Comparison of ENCODE assay signal across 9 cellular contexts in the genomic region with DNA sequence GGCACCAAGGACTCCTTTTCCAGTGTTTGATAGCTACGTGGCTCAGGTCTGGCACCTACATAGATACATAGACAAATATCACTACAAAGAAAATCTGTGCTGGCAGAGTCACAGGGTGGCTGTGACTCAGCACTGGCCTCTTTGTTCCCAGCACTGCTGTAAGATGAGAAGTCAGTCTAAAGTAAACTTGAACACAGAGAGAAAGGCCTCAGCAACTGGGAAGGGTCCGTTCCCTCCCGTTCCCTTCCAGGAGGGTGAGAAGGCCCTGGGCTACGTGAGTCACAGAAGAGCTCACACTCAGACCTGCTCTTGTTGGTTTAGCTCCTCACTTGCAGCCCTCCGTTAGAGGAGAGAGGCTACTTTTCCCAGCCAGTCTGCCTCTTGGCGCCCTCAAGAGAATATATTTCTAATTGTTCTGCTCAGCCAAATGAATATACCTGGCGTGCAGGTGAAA. TPM values are rescaled to one million over a fixed set of nuclear protein-coding genes. Genes with fewer than 3 reads are reported as not detected.
DNase-seq lines count a peak whose midpoint lies in the region; ATAC-seq and TF ChIP-seq lines count a peak whose summit lies in the region.
"Had no signal": no experiment of that assay in that cellular context is flagged by ENCODE, and none has a peak within 500 bp of the region (broad histone marks: within the 10 kb centered on the region; RNA-seq: fewer than 3 reads in every experiment).

No MANE protein-coding gene starts in this region.

- H3K27ac Mint-ChIP-seq in H9 (peak overlapping the region; percentile 16 to 77 (median 58); a peak in 3 of 7 replicates), neural crest cell (ENCODE audit: unreplicated experiment) (peak overlapping the region; percentile 84)

- no peak overlapping the region for H3K23ac ChIP-seq in H9 (ENCODE audit: insufficient read length, low read depth, low read length)

- no peaks in the 10 kb centered on the region for H4K20me1 ChIP-seq in H9 (ENCODE audit: control insufficient read depth, insufficient read depth, insufficient read length)

- no peaks in the 10 kb centered on the region for H3K27me3 ChIP-seq in H9 (ENCODE audit: insufficient read depth, low read length)

- H3K23me2 ChIP-seq in H9 (ENCODE audit: insufficient read length, low read depth, low read length, poor library complexity, severe bottlenecking) = no peaks in the 10 kb centered on the region

- H3K9me3 ChIP-seq in H9 (ENCODE audit: control insufficient read depth, low read depth, low read length) = no peaks in the 10 kb centered on the region

- TF ChIP-seq CTCF in H9 (conservative IDR thresholded peaks at IDR 0.05) (no peak), epithelial cell of esophagus (IDR thresholded peaks at IDR 0.05; ENCODE audit: insufficient read depth, low read depth, low read length, missing control alignments) (no peak), neural crest cell (conservative IDR thresholded peaks at IDR 0.05) (no peak)

- H3T11ph ChIP-seq in H9 (ENCODE audit: low read length) = no peak overlapping the region

- peak; percentile 74 for DNase-seq in H9
- DNase-seq in NCI-H510A (lab: John Stamatoyannopoulos, UW) = peak; percentile 53
- DNase-seq in epithelial cell of esophagus (ENCODE audit: low read depth) = peak; percentile 97
- DNase-seq in neural crest cell (ENCODE audit: low read depth, low spot score) = no peak
- no peak for DNase-seq in NOMO-1 treated with DMSO at 0.1 percent for 48 hours (lab: John Stamatoyannopoulos, UW; ENCODE audit: unreplicated experiment)

- no peak overlapping the region for H2BK20ac ChIP-seq in H9 (ENCODE audit: low read depth, low read length, poor library complexity, severe bottlenecking)

- no peaks in the 10 kb centered on the region for H3K4me1 ChIP-seq in H9 (ENCODE audit: insufficient read depth, low read length)

- WGBS in H9 (ENCODE audit: extremely low coverage, insufficient read length, low lambda C conversion rate) = no CpG with 5 or more reads among the region's 7 CpGs

- H4K91ac ChIP-seq in H9 (ENCODE audit: insufficient read length, low read depth, low read length) = no peak overlapping the region

- no peak overlapping the region for H2BK5ac ChIP-seq in H9 (ENCODE audit: insufficient read length, low read length)

- no peaks in the 10 kb centered on the region for H3K79me2 ChIP-seq in H9 (ENCODE audit: insufficient read depth, low read length)

- H3K4ac ChIP-seq in H9 (ENCODE audit: low read depth, low read length) = no peak overlapping the region

- H3K9ac ChIP-seq in H9 (ENCODE audit: extremely low read depth, insufficient read length, low read length) = no peak overlapping the region
- H3K9ac ChIP-seq: KMS-11 had no signal

- H3K79me1 ChIP-seq in H9 (ENCODE audit: insufficient read depth, low read depth, low read length, poor library complexity, severe bottlenecking) = no peaks in the 10 kb centered on the region

- no peak overlapping the region for H3K18ac ChIP-seq in H9 (ENCODE audit: insufficient read length, low read depth, low read length)

- H3K4me3 Mint-ChIP-seq in H9 (no peak overlapping the region; a peak in 1 of 5 replicates), neural crest cell (peak overlapping the region; percentile 52)

- H4K5ac ChIP-seq in H9 (ENCODE audit: insufficient read length, low read depth, low read length) = no peak overlapping the region

- H2BK120ac ChIP-seq in H9 (ENCODE audit: low read depth, low read length, poor library complexity, severe bottlenecking) = no peak overlapping the region

- H3K9me3 Mint-ChIP-seq in H9 (no peaks in the 10 kb centered on the region), neural crest cell (no peaks in the 10 kb centered on the region)

- H3K36me3 Mint-ChIP-seq in H9 (ENCODE audit: insufficient read depth in 1 of 3, low read depth in 3 of 3) (peaks cover 0 to 11% (median 5%) of the 10 kb centered on the region in 3 experiments; a peak in 4 of 7 replicates), neural crest cell (ENCODE audit: low read depth) (peaks cover 2% of the 10 kb centered on the region)

- ATAC-seq in HG03442 (IDR thresholded peaks at IDR 0.05; ENCODE audit: unreplicated experiment) (no peak), HG02759 (IDR thresholded peaks at IDR 0.05; ENCODE audit: unreplicated experiment) (no peak), HG03439 (IDR thresholded peaks at IDR 0.05; ENCODE audit: unreplicated experiment) (no peak)

- no peak overlapping the region for H3K27ac ChIP-seq in H9 (ENCODE audit: insufficient read length, low read depth, low read length)
- H3K27ac ChIP-seq: KMS-11 had no signal

- no peak overlapping the region for H2BK12ac ChIP-seq in H9 (ENCODE audit: insufficient read length, low read depth, low read length)

- no peak overlapping the region for H3K56ac ChIP-seq in H9 (ENCODE audit: insufficient read length, low read depth, low read length)

- H3K14ac ChIP-seq in H9 (ENCODE audit: insufficient read depth, low read length) = no peak overlapping the region

- no peak overlapping the region for H2AFZ ChIP-seq in H9 (ENCODE audit: low read length)

- no peak overlapping the region for H2AK5ac ChIP-seq in H9 (ENCODE audit: insufficient read length, low read length)

- H3K4me3 ChIP-seq in epithelial cell of esophagus (ENCODE audit: low read length) = no peak overlapping the region

- no peak overlapping the region for H4K8ac ChIP-seq in H9 (replicated peaks; ENCODE audit: insufficient read length, low read depth, low read length)

- H2BK15ac ChIP-seq in H9 (ENCODE audit: low read depth, low read length) = no peak overlapping the region

- H3K4me2 ChIP-seq in H9 (ENCODE audit: insufficient read depth, insufficient read length, low read length) = no peak overlapping the region
- H3K4me2 ChIP-seq: KMS-11 had no signal

- H3K27me3 Mint-ChIP-seq in H9 (ENCODE audit: low read depth) (peaks cover 42% of the 10 kb centered on the region), neural crest cell (ENCODE audit: low read depth) (no peaks in the 10 kb centered on the region)

- H3K4me1 Mint-ChIP-seq in H9 = peaks cover 19 to 20% of the 10 kb centered on the region in 2 experiments
- peaks cover 66% of the 10 kb centered on the region for H3K4me1 Mint-ChIP-seq in neural crest cell

RNA-seq across cellular contexts. Expression of gene ANXA2, which starts 23.1 kb away (rescaled TPM):
- 126 and 127 TPM in 2 replicates for total RNA-seq in H9 (2021)
- 122 and 129 TPM in 2 replicates for total RNA-seq in neural crest cell

Comparison
In these comparisons a context has a peak if more than half of its experiments do, and no peak if none do; other contexts are left out.
1. DNase-seq: peak in H9 (single experiment), NCI-H510A (single experiment) and epithelial cell of esophagus (single experiment); none in neural crest cell (single experiment) and NOMO-1 treated with DMSO at 0.1 percent for 48 hours (single experiment).